ENCODE assay signal across 29 cellular contexts in genomic region chr15:94834000-94834399, GRCh38.
"Had no signal": no experiment of that assay in that cellular context is flagged by ENCODE, and none has a peak within 500 bp of the region (broad histone marks: within the 10 kb centered on the region; RNA-seq: fewer than 3 reads in every experiment).

No MANE protein-coding gene starts in this region.

- H3K27me3 ChIP-seq: neural progenitor cell, neutrophil, right atrium auricular region, spleen, suprapubic skin, tibial artery, uterus had no signal

- H3K27ac Mint-ChIP-seq: naive thymus-derived CD8-positive, alpha-beta T cell; nephron; neural progenitor cell; progenitor cell of endocrine pancreas; stimulated activated effector memory CD8-positive, alpha-beta T cell treated with anti-CD3 and anti-CD28 coated beads, Interleukin-12 subunit alpha, Interleukin-12 subunit beta, amount 100 ng/mL, for 72 hours; stimulated activated naive CD8-positive, alpha-beta T cell treated with anti-CD3 and anti-CD28 coated beads, Interleukin-15, Interleukin-2, amounts not matched to agents 100 ng/mL and 50 ng/mL, for 24 hours; type B pancreatic cell had no signal

- FAIRE-seq: keratinocyte had no signal

- H3K4me2 ChIP-seq: neural progenitor cell had no signal

- H3K27me3 Mint-ChIP-seq: progenitor cell of endocrine pancreas, type B pancreatic cell had no signal

- H3K4me3 ChIP-seq: heart right ventricle, lower lobe of right lung, neural progenitor cell, right atrium auricular region, skin epidermis, spleen, suprapubic skin, thoracic aorta, tibial artery, uterus had no signal

- H3K79me2 ChIP-seq: parathyroid adenoma had no signal

- H3K36me3 ChIP-seq: heart right ventricle, lower lobe of right lung, neural progenitor cell, neutrophil, right atrium auricular region, spleen, suprapubic skin, thoracic aorta, tibial artery, uterus had no signal

- H3K4me3 Mint-ChIP-seq: naive thymus-derived CD8-positive, alpha-beta T cell; nephron; neural progenitor cell; stimulated activated effector memory CD8-positive, alpha-beta T cell treated with anti-CD3 and anti-CD28 coated beads, Interleukin-12 subunit alpha, Interleukin-12 subunit beta, amount 100 ng/mL, for 72 hours; stimulated activated naive CD8-positive, alpha-beta T cell treated with anti-CD3 and anti-CD28 coated beads, Interleukin-15, Interleukin-2, amounts not matched to agents 100 ng/mL and 50 ng/mL, for 24 hours; type B pancreatic cell had no signal

- H3K9me3 Mint-ChIP-seq: stimulated activated effector memory CD8-positive, alpha-beta T cell treated with anti-CD3 and anti-CD28 coated beads, Interleukin-12 subunit alpha, Interleukin-12 subunit beta, amount 100 ng/mL, for 72 hours; stimulated activated naive CD8-positive, alpha-beta T cell treated with anti-CD3 and anti-CD28 coated beads, Interleukin-15, Interleukin-2, amounts not matched to agents 100 ng/mL and 50 ng/mL, for 24 hours had no signal

- H2AFZ ChIP-seq: neural progenitor cell, parathyroid adenoma had no signal

- H3K9ac ChIP-seq: neural progenitor cell, parathyroid adenoma had no signal

- H3K36me3 Mint-ChIP-seq: naive thymus-derived CD8-positive, alpha-beta T cell; neural progenitor cell; stimulated activated effector memory CD8-positive, alpha-beta T cell treated with anti-CD3 and anti-CD28 coated beads, Interleukin-12 subunit alpha, Interleukin-12 subunit beta, amount 100 ng/mL, for 72 hours; type B pancreatic cell had no signal

- H3K27ac ChIP-seq: heart right ventricle, lower lobe of right lung, neural progenitor cell, neutrophil, parathyroid adenoma, right atrium auricular region, skin epidermis, spleen, suprapubic skin, thoracic aorta, tibial artery, uterus had no signal

- ATAC-seq: heart right ventricle; left cardiac atrium; left lobe of liver; lower lobe of right lung; naive thymus-derived CD8-positive, alpha-beta T cell; sciatic nerve; stimulated activated effector memory CD8-positive, alpha-beta T cell treated with anti-CD3 and anti-CD28 coated beads, Interleukin-12 subunit alpha, Interleukin-12 subunit beta, amount 100 ng/mL, for 72 hours had no signal

- H3K4me1 Mint-ChIP-seq: naive thymus-derived CD8-positive, alpha-beta T cell; neural progenitor cell; stimulated activated effector memory CD8-positive, alpha-beta T cell treated with anti-CD3 and anti-CD28 coated beads, Interleukin-12 subunit alpha, Interleukin-12 subunit beta, amount 100 ng/mL, for 72 hours had no signal

- DNase-seq: heart right ventricle; hippocampal formation; kidney glomerular epithelial cell; left cardiac atrium; lower lobe of right lung; mammary epithelial cell; mesenchymal stem cell; naive thymus-derived CD8-positive, alpha-beta T cell; occipital lobe; spleen; stimulated activated CD4-positive, alpha-beta T cell treated with anti-CD3 and anti-CD28 coated beads, Interleukin-4, amount 100 ng/mL, for 24 hours; stimulated activated naive CD4-positive, alpha-beta T cell; tibial artery; uterus had no signal

- H3K9me3 ChIP-seq: lower lobe of right lung, neutrophil, suprapubic skin, thoracic aorta, tibial artery, uterus had no signal

- H3K4me1 ChIP-seq: heart right ventricle, lower lobe of right lung, parathyroid adenoma, right atrium auricular region, spleen, suprapubic skin, uterus had no signal
